In the genomic region with DNA sequence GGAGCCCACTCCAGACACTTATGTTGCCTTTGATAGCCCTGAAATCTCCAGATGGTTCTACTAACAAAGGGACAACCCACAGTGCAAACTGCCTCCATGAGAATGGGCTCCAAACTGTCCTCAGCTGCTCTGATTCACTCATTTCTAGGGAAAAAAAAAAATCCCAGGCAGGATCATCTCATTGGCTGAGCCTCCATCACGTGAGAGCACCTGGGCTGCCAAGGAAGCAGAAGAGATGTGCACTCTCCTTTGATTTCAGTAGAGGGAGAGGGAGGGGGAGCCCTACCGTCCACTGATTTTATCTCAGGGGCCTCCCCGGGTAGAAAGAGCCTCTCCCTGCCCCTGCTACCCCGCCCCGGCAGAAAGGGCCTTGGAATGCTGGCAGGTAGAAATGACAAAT, we compare ENCODE assay signal across 20 cellular contexts.
DNase-seq lines count a peak whose midpoint lies in the region; ATAC-seq, FAIRE-seq and TF ChIP-seq lines count a peak whose summit lies in the region.
"Had no signal": no experiment of that assay in that cellular context is flagged by ENCODE, and none has a peak within 500 bp of the region (broad histone marks: within the 10 kb centered on the region; RNA-seq: fewer than 3 reads in every experiment).

No MANE protein-coding gene starts in this region.

- no TSS peak for BruUV-seq in K562 (replicated peaks; lab: Mats Ljungman, UMichigan)

- H3K56ac ChIP-seq in mesendoderm (ENCODE audit: low read length) = no peak overlapping the region

- H3K4me3 ChIP-seq in GM23338 (no peak overlapping the region), HUES6 (ENCODE audit: low read depth, low read length) (no peak overlapping the region), K562 (no peak overlapping the region), mesendoderm (ENCODE audit: low read length) (no peak overlapping the region)

- H3K27me3 Mint-ChIP-seq in GM23338 (ENCODE audit: insufficient read depth, low read depth, poor library complexity) (peaks cover 3% of the 10 kb centered on the region), progenitor cell of endocrine pancreas (no peaks in the 10 kb centered on the region)
- H3K27me3 Mint-ChIP-seq: CD8-positive, alpha-beta memory T cell; T-cell had no signal

- intact Hi-C loops in K562 (cut with micrococcal nuclease) = no loop called here

- ATAC-seq in GM23338 = peak; percentile 71
- no peak for ATAC-seq in K562
- no peak for ATAC-seq in HG02885 (IDR thresholded peaks at IDR 0.05; ENCODE audit: poor library complexity, unreplicated experiment)
- no peak for ATAC-seq in GM19452 (IDR thresholded peaks at IDR 0.05; ENCODE audit: unreplicated experiment)
- ATAC-seq: SK-N-SH treated with all-trans-retinoic acid at 6 μM for 48 hours, T-cell had no signal

- H3K4me1 Mint-ChIP-seq in GM23338 (peaks cover 38% of the 10 kb centered on the region), progenitor cell of endocrine pancreas (ENCODE audit: low read depth) (peaks cover under 1% of the 10 kb centered on the region)
- H3K4me1 Mint-ChIP-seq: CD8-positive, alpha-beta memory T cell; T-cell had no signal

- H2BK15ac ChIP-seq in mesendoderm (replicated peaks; ENCODE audit: low read depth) = no peak overlapping the region

- 0 out of 3 replicates have a peak, but pooled peaks cover 4% of the 10 kb centered on the region for H3K9me3 Mint-ChIP-seq in GM23338
- H3K9me3 Mint-ChIP-seq in progenitor cell of endocrine pancreas (ENCODE audit: low read depth) = no peaks in the 10 kb centered on the region

- H3K4me1 ChIP-seq in GM23338 (ENCODE audit: insufficient read depth) (peaks cover 35% of the 10 kb centered on the region), HUES6 (ENCODE audit: control insufficient read depth, insufficient read depth, low read length) (peaks cover 15% of the 10 kb centered on the region; the same call in 1 of the 2 replicates), K562 (replicated peaks in 1 of 2; ENCODE audit: control insufficient read depth in 2 of 2, insufficient read depth in 2 of 2, low read length in 2 of 2) (no peaks in the 10 kb centered on the region), mesendoderm (ENCODE audit: control insufficient read depth, low read depth, low read length) (no peaks in the 10 kb centered on the region)

- H3K27ac Mint-ChIP-seq in GM23338 = peak overlapping the region; percentile 7
- H3K27ac Mint-ChIP-seq in progenitor cell of endocrine pancreas = no peak overlapping the region
- H3K27ac Mint-ChIP-seq: CD8-positive, alpha-beta memory T cell; T-cell had no signal

- H3K27me3 ChIP-seq in GM23338 (ENCODE audit: insufficient read depth) (no peaks in the 10 kb centered on the region), HUES6 (ENCODE audit: control insufficient read depth, insufficient read depth, low read length) (no peaks in the 10 kb centered on the region), K562 (ENCODE audit: control insufficient read depth in 2 of 2, insufficient read depth in 2 of 2, low read length in 2 of 2) (no peaks in the 10 kb centered on the region), mesendoderm (ENCODE audit: insufficient read depth, low read length, poor library complexity) (no peaks in the 10 kb centered on the region)

- no peak for TF ChIP-seq EP300 in K562 (IDR thresholded peaks at IDR 0.05; ENCODE audit: low read length)

- peak overlapping the region; percentile 44; the same call in 1 of the 2 replicates for H3K4me2 ChIP-seq in GM23338
- no peak overlapping the region for H3K4me2 ChIP-seq in K562 (ENCODE audit: insufficient read depth, low read length)
- H3K4me2 ChIP-seq in mesendoderm (ENCODE audit: low read length) = no peak overlapping the region

- no peak overlapping the region for H3K18ac ChIP-seq in mesendoderm (ENCODE audit: low read length)

- no peak for TF ChIP-seq POLR2A in K562 (conservative IDR thresholded peaks at IDR 0.05)

- in situ Hi-C loops in K562 (cut with MboI) = no loop called here

- no peak overlapping the region for H3K4ac ChIP-seq in mesendoderm (ENCODE audit: low read depth, low read length)

- H3K9me3 ChIP-seq in HUES6 (ENCODE audit: control insufficient read depth, insufficient read depth, low read depth, low read length) (no peaks in the 10 kb centered on the region), K562 (replicated peaks; ENCODE audit: control insufficient read depth, insufficient read depth, low read depth, low read length) (no peaks in the 10 kb centered on the region)

- H3K79me1 ChIP-seq in mesendoderm (ENCODE audit: low read length) = no peaks in the 10 kb centered on the region

- H3K4me3 Mint-ChIP-seq in GM23338 (no peak overlapping the region), progenitor cell of endocrine pancreas (ENCODE audit: low read depth) (no peak overlapping the region)
- H3K4me3 Mint-ChIP-seq: CD8-positive, alpha-beta memory T cell; T-cell had no signal

- H4K5ac ChIP-seq in mesendoderm (ENCODE audit: low read length) = no peak overlapping the region

- H3K36me3 ChIP-seq in GM23338 (ENCODE audit: insufficient read depth) (no peaks in the 10 kb centered on the region), HUES6 (ENCODE audit: control insufficient read depth, insufficient read depth, low read length) (no peaks in the 10 kb centered on the region), K562 (ENCODE audit: control insufficient read depth, insufficient read depth, low read length) (no peaks in the 10 kb centered on the region), mesendoderm (ENCODE audit: control insufficient read depth, insufficient read depth, low read length) (no peaks in the 10 kb centered on the region)

- H2AFZ ChIP-seq in GM23338 (no peak overlapping the region), K562 (ENCODE audit: low read depth, low read length) (no peak overlapping the region)

- no peak for TF ChIP-seq CTCF in GM23338 (conservative IDR thresholded peaks at IDR 0.05; ENCODE audit: low read depth in 2 of 2)
- TF ChIP-seq CTCF in K562 (IDR thresholded peaks at IDR 0.05 in 2 of 3, conservative IDR thresholded peaks at IDR 0.05 in 1 of 3; ENCODE audit: insufficient read depth in 2 of 3, low read depth in 1 of 3, low read length in 3 of 3) = no peak
- TF ChIP-seq CTCF in progenitor cell of endocrine pancreas (IDR thresholded peaks at IDR 0.05; ENCODE audit: unreplicated experiment) = no peak

- TF ChIP-seq RAD21 in K562 (CRISPR knock-in tag; conservative IDR thresholded peaks at IDR 0.05 in 1 of 2, IDR thresholded peaks at IDR 0.05 in 1 of 2) = no peak

- H4K20me1 ChIP-seq in GM23338 (replicated peaks; ENCODE audit: insufficient read depth) (no peaks in the 10 kb centered on the region), K562 (replicated peaks; ENCODE audit: control insufficient read depth, insufficient read depth, low read length) (no peaks in the 10 kb centered on the region)

- H3K27ac ChIP-seq in GM23338 (ENCODE audit: low read depth) (no peak overlapping the region), HUES6 (ENCODE audit: low read depth, low read length) (peak overlapping the region; percentile 37; the same call in 1 of the 2 replicates), K562 (ENCODE audit: extremely low read depth, low read depth, low read length) (no peak overlapping the region), mesendoderm (ENCODE audit: low read depth, low read length) (no peak overlapping the region)

- no peak overlapping the region for H4K8ac ChIP-seq in mesendoderm (ENCODE audit: low read depth, low read length)

- CTCF ChIA-PET in K562 (lab: Yijun Ruan, JAX; ENCODE audit: low intra/inter-chr PET ratio) = no interaction called here

- no peak overlapping the region for H3K23ac ChIP-seq in mesendoderm (ENCODE audit: low read length)

- no peaks in the 10 kb centered on the region for H3K9me1 ChIP-seq in K562 (ENCODE audit: control insufficient read depth, insufficient read depth, low read length)

- H3K9ac ChIP-seq in HUES6 (ENCODE audit: low read length) = no peak overlapping the region
- no peak overlapping the region for H3K9ac ChIP-seq in K562 (ENCODE audit: insufficient read depth in 1 of 2, low read depth in 2 of 2, low read length in 2 of 2)
- H3K9ac ChIP-seq in mesendoderm (ENCODE audit: low read length) = no peak overlapping the region

- no peak overlapping the region for H2BK5ac ChIP-seq in mesendoderm (ENCODE audit: low read length)

- no peak overlapping the region for H2AK5ac ChIP-seq in mesendoderm (ENCODE audit: low read length)

- peaks cover 6% of the 10 kb centered on the region; the same call in 2 of the 3 replicates for H3K36me3 Mint-ChIP-seq in GM23338 (ENCODE audit: low read depth)
- H3K36me3 Mint-ChIP-seq in progenitor cell of endocrine pancreas (ENCODE audit: insufficient read depth) = no peaks in the 10 kb centered on the region
- H3K36me3 Mint-ChIP-seq: CD8-positive, alpha-beta memory T cell; T-cell had no signal

- H2BK120ac ChIP-seq in mesendoderm (ENCODE audit: low read depth, low read length) = no peak overlapping the region

- 2% methylated on average over 5 of the region's 5 CpGs for WGBS in K562 (ENCODE audit: insufficient coverage, low coverage, missing lambda C conversion rate)
- no CpG with 5 or more reads among the region's 5 CpGs for whole genome bisulfite sequencing in mesendoderm (ENCODE audit: extremely low coverage, insufficient coverage, low lambda C conversion rate)

- POLR2A ChIA-PET in K562 (lab: Yijun Ruan, JAX) = interaction anchor here (0.7 kb wide), 1 partner anchor 48 kb away, joined by 3 read pairs; no protein-coding TSS in a partner anchor

- H3F3A ChIP-seq in GM23338 (replicated peaks; ENCODE audit: low read depth) = no peaks in the 10 kb centered on the region

- DNase-seq in GM23338 (ENCODE audit: low spot score) (peak; percentile 46), K562 (ENCODE audit: extremely low read depth in 1 of 4, low spot score in 3 of 4) (peak in 2 of 4 experiments; percentile 11 to 13), mesendoderm (peak; percentile 34), progenitor cell of endocrine pancreas (ENCODE audit: low spot score, unreplicated experiment) (no peak), HK-2 (ENCODE audit: unreplicated experiment) (no peak)
- DNase-seq: C1 segment of cervical spinal cord; CD8-positive, alpha-beta memory T cell; DMS79 treated with DMSO at 0.1 percent for 48 hours; Karpas-422; NCI-H1436; NCI-H1930; NCI-H2171 treated with DMSO at 0.1 percent for 48 hours; NCI-H446; NCI-H774; SIG-M5; T-cell had no signal

- H3K9me2 ChIP-seq in GM23338 (ENCODE audit: insufficient read depth) = no peaks in the 10 kb centered on the region

- no peak for FAIRE-seq in K562 (lab: Jason Lieb, UNC)

- H3K79me2 ChIP-seq in GM23338 (replicated peaks; ENCODE audit: insufficient read depth) (no peaks in the 10 kb centered on the region), K562 (ENCODE audit: control insufficient read depth, insufficient read depth, low read length) (no peaks in the 10 kb centered on the region), mesendoderm (ENCODE audit: control insufficient read depth, insufficient read depth, low read length) (no peaks in the 10 kb centered on the region)

TF ChIP-seq in K562, 482 proteins besides CTCF, POLR2A, EP300 and RAD21 (continues in another document):
- TF ChIP-seq, protein P1, sequence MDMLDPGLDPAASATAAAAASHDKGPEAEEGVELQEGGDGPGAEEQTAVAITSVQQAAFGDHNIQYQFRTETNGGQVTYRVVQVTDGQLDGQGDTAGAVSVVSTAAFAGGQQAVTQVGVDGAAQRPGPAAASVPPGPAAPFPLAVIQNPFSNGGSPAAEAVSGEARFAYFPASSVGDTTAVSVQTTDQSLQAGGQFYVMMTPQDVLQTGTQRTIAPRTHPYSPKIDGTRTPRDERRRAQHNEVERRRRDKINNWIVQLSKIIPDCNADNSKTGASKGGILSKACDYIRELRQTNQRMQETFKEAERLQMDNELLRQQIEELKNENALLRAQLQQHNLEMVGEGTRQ (CRISPR knock-in tag; IDR thresholded peaks at IDR 0.05) = peak; percentile 36; the same call in 1 of the 2 replicates

Comparison
In these comparisons a context has a peak if more than half of its experiments do, and no peak if none do; other contexts are left out.
1. DNase-seq: peak in GM23338 (single experiment) and mesendoderm (single experiment); none in progenitor cell of endocrine pancreas (single experiment) and HK-2 (single experiment).